In the genomic region with DNA sequence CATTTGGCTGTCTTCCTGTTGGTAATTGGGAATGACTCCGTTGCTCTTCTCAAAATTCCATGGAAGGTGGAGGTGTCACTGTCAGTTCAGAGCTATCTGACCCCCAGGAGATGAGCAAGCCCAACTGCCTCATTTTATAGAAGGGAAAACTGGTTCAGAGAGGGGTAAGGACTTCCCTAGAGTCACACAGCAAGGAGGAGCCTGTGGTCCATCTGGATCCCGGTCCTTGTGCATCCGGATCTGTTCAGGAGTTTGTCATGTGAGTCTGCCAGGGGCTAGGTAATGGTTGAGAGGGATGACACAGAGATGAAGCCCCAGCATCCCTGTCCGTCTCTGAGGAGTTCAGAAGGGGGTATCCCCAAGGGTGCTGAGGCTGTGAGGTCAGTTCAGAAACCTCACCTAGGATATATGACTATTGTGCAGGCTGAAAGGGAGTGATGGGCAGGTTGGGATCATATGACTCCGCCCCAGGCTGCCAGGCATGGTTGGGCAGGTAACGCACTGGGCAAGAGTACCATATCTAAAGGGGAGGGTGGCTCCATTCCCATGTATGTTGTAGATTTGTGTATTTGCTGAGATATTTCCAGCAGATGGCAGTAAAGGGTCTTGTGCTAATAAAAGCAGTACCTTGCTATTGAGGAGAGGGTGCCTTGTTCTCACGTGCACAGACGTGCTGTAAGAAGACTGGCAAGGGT, we compare ENCODE assay signal across 8 cellular contexts. TPM values are rescaled to one million over a fixed set of nuclear protein-coding genes. Genes with fewer than 3 reads are reported as not detected.
DNase-seq lines count a peak whose midpoint lies in the region; ATAC-seq and TF ChIP-seq lines count a peak whose summit lies in the region.

No MANE protein-coding gene starts in this region.

- no peak overlapping the region for H2AFZ ChIP-seq in OCI-LY7 (ENCODE audit: low read length)

- peak; percentile 78 for TF ChIP-seq CTCF in OCI-LY7 (conservative IDR thresholded peaks at IDR 0.05; ENCODE audit: low read length)

- H3K27ac ChIP-seq in OCI-LY7 (ENCODE audit: low read depth, low read length, poor library complexity, severe bottlenecking) = no peak overlapping the region

- H3K9me2 ChIP-seq in OCI-LY7 (ENCODE audit: insufficient read depth, low read length) = no peaks in the 10 kb centered on the region

- POLR2A ChIA-PET in OCI-LY7 (lab: Charles Lee) = interaction anchor here (0.7 kb wide), 1 partner anchor 20 kb away, joined by 3 read pairs; no protein-coding TSS in a partner anchor

- H3K4me3 Mint-ChIP-seq in activated naive CD4-positive, alpha-beta T cell treated with anti-CD3 and anti-CD28 coated beads, Interleukin-2, amount 10 ng/mL, durations not matched to agents 7 days and 5 days = no peak overlapping the region

- H3K4me3 ChIP-seq in OCI-LY7 (ENCODE audit: low read depth, low read length, poor library complexity, severe bottlenecking) = no peak overlapping the region

- no peaks in the 10 kb centered on the region for H3K36me3 ChIP-seq in OCI-LY7 (ENCODE audit: insufficient read depth, low read length)

- H3K4me2 ChIP-seq in OCI-LY7 (ENCODE audit: low read length) = no peak overlapping the region

- DNase-seq in DMS114 treated with DMSO at 0.1 percent for 48 hours (lab: John Stamatoyannopoulos, UW; ENCODE audit: unreplicated experiment) (peak; percentile 71), HuH-7.5 (ENCODE audit: low spot score) (peak; percentile 44), OCI-LY7 (ENCODE audit: low spot score) (peak; percentile 79), dermis blood vessel endothelial cell (peak; percentile 77), midbrain (lab: John Stamatoyannopoulos, UW) (peak; percentile 16)
- no peak for DNase-seq in activated naive CD4-positive, alpha-beta T cell treated with anti-CD3 and anti-CD28 coated beads, Interleukin-2, amount 10 ng/mL, durations not matched to agents 7 days and 5 days

- no peaks in the 10 kb centered on the region for H4K20me1 ChIP-seq in OCI-LY7 (ENCODE audit: insufficient read depth, low read length)

- ATAC-seq in GM21825 (IDR thresholded peaks at IDR 0.05; ENCODE audit: unreplicated experiment) (no peak), HG03460 (IDR thresholded peaks at IDR 0.05; ENCODE audit: unreplicated experiment) (no peak)

- H3K27me3 Mint-ChIP-seq in activated naive CD4-positive, alpha-beta T cell treated with anti-CD3 and anti-CD28 coated beads, Interleukin-2, amount 10 ng/mL, durations not matched to agents 7 days and 5 days = peaks cover 38% of the 10 kb centered on the region

- CTCF ChIA-PET in OCI-LY7 (lab: Charles Lee; ENCODE audit: unreplicated experiment) = no interaction called here
- CTCF ChIA-PET in activated naive CD4-positive, alpha-beta T cell treated with anti-CD3 and anti-CD28 coated beads, Interleukin-2, amount 10 ng/mL, durations not matched to agents 7 days and 5 days (lab: Charles Lee) = interaction anchor here (1.1 kb wide), 1 partner anchor 286 kb away, joined by 3 read pairs; no protein-coding TSS in a partner anchor

- no TSS peak for BruUV-seq in OCI-LY7 (replicated peaks; lab: Mats Ljungman, UMichigan)

- no peaks in the 10 kb centered on the region for H3K4me1 ChIP-seq in OCI-LY7 (ENCODE audit: insufficient read depth, low read length, poor library complexity, severe bottlenecking)

- no peaks in the 10 kb centered on the region for H3K36me3 Mint-ChIP-seq in activated naive CD4-positive, alpha-beta T cell treated with anti-CD3 and anti-CD28 coated beads, Interleukin-2, amount 10 ng/mL, durations not matched to agents 7 days and 5 days

- no peaks in the 10 kb centered on the region for H3K79me2 ChIP-seq in OCI-LY7 (ENCODE audit: insufficient read depth, low read depth, low read length)

- intact Hi-C loops in OCI-LY7 (cut with micrococcal nuclease; ENCODE audit: unreplicated experiment) = no loop called here

- no peaks in the 10 kb centered on the region for H3K9me3 ChIP-seq in OCI-LY7 (ENCODE audit: low read length)

- H3K9me3 Mint-ChIP-seq in activated naive CD4-positive, alpha-beta T cell treated with anti-CD3 and anti-CD28 coated beads, Interleukin-2, amount 10 ng/mL, durations not matched to agents 7 days and 5 days = no peaks in the 10 kb centered on the region

- H3K4me1 Mint-ChIP-seq in activated naive CD4-positive, alpha-beta T cell treated with anti-CD3 and anti-CD28 coated beads, Interleukin-2, amount 10 ng/mL, durations not matched to agents 7 days and 5 days = no peaks in the 10 kb centered on the region

- H3K27ac Mint-ChIP-seq in activated naive CD4-positive, alpha-beta T cell treated with anti-CD3 and anti-CD28 coated beads, Interleukin-2, amount 10 ng/mL, durations not matched to agents 7 days and 5 days = no peak overlapping the region

RNA-seq across cellular contexts. Expression of a gene that starts 16.0 kb away (rescaled TPM):
- 1.4 and 1.7 TPM in 2 replicates for total RNA-seq in OCI-LY7 (2014; rRNA removed; shearing (Covaris generic))
- total RNA-seq in OCI-LY7 (2022) (7.3 and 8.2 TPM in 2 replicates), dermis blood vessel endothelial cell (2.0 and 2.6 TPM in 2 replicates)
